ENCODE assay signal across 22 cellular contexts in the genomic region with DNA sequence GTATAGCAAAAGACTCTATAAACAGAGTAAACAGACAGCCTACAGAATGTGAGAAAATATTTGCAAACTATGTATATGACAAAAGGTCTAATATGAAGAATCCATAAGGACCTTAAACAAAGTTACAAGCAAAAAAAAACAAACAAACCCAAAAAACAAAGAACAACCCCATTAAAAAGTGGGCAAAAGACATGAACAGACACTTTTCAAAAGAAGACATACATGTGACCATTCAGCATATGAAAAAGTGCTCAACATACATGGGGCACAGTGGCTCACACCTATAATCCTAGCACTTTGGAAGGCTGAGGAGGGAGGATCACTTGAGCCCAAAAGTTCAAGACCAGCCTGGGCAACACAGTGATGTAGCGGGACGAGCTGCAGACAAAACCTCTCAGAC.
DNase-seq lines count a peak whose midpoint lies in the region; ATAC-seq and TF ChIP-seq lines count a peak whose summit lies in the region.
"Had no signal": no experiment of that assay in that cellular context is flagged by ENCODE, and none has a peak within 500 bp of the region (broad histone marks: within the 10 kb centered on the region; RNA-seq: fewer than 3 reads in every experiment).

No MANE protein-coding gene starts in this region.

- H2AFZ ChIP-seq in SU-DHL-6 (ENCODE audit: low read depth, low read length, severe bottlenecking): no peak overlapping the region
- H2AFZ ChIP-seq: GM23338 had no signal

- no peaks in the 10 kb centered on the region for H3K79me2 ChIP-seq in SU-DHL-6 (ENCODE audit: insufficient read depth, low read length)

- peak overlapping the region; percentile 46 for H3K9ac ChIP-seq in SU-DHL-6 (ENCODE audit: low read length)
- H3K9ac ChIP-seq: BLaER1, KMS-11 had no signal

- no peak for TF ChIP-seq CTCF in SU-DHL-6 (IDR thresholded peaks at IDR 0.05; ENCODE audit: insufficient read depth, low read length, poor library complexity, severe bottlenecking)

- no peaks in the 10 kb centered on the region for H3K36me3 Mint-ChIP-seq in stimulated activated memory B cell treated with anti-CD40 and anti-IgM and Interleukin-4, amounts not matched to agents 10 μg/mL and 1 μg/mL and 100 μg/mL, for 72 hours
- no peaks in the 10 kb centered on the region for H3K36me3 Mint-ChIP-seq in stimulated activated effector memory CD8-positive, alpha-beta T cell treated with anti-CD3 and anti-CD28 coated beads, Interleukin-12 subunit alpha, Interleukin-12 subunit beta, amount 100 ng/mL, for 72 hours
- H3K36me3 Mint-ChIP-seq: CD4-positive, CD25-positive, alpha-beta regulatory T cell had no signal

- H3K4me3 ChIP-seq in SU-DHL-6 (ENCODE audit: insufficient read depth, low read length, poor library complexity, severe bottlenecking): peak overlapping the region; percentile 23
- H3K4me3 ChIP-seq: BLaER1, GM23338 had no signal

- peak overlapping the region; percentile 59 for H3K4me2 ChIP-seq in SU-DHL-6 (ENCODE audit: low read depth, low read length, poor library complexity, severe bottlenecking)
- H3K4me2 ChIP-seq: BLaER1, GM23338, KMS-11 had no signal

- H3K27ac ChIP-seq in SU-DHL-6 (ENCODE audit: low read depth, low read length): peak overlapping the region; percentile 95
- H3K27ac ChIP-seq: BLaER1, KMS-11 had no signal

- no peaks in the 10 kb centered on the region; the same call in 1 of the 2 replicates for H3K9me3 ChIP-seq in SU-DHL-6 (ENCODE audit: insufficient read depth, low read length)

- H3K27ac Mint-ChIP-seq in stimulated activated memory B cell treated with anti-CD40 and anti-IgM and Interleukin-4, amounts not matched to agents 10 μg/mL and 1 μg/mL and 100 μg/mL, for 72 hours: peak overlapping the region; percentile 71
- no peak overlapping the region for H3K27ac Mint-ChIP-seq in stimulated activated effector memory CD8-positive, alpha-beta T cell treated with anti-CD3 and anti-CD28 coated beads, Interleukin-12 subunit alpha, Interleukin-12 subunit beta, amount 100 ng/mL, for 72 hours
- H3K27ac Mint-ChIP-seq: CD4-positive, CD25-positive, alpha-beta regulatory T cell; GM23338; H9 had no signal

- 0 out of 2 replicates have a peak, but pooled peaks cover 14% of the 10 kb centered on the region for H3F3A ChIP-seq in SU-DHL-6 (ENCODE audit: insufficient read depth)

- ATAC-seq in GM18502 (IDR thresholded peaks at IDR 0.05; ENCODE audit: poor library complexity, unreplicated experiment): peak; percentile 6
- peak; percentile 12 for ATAC-seq in HG02759 (IDR thresholded peaks at IDR 0.05; ENCODE audit: unreplicated experiment)
- no peak for ATAC-seq in stimulated activated memory B cell treated with anti-CD40 and anti-IgM and Interleukin-4, amounts not matched to agents 10 μg/mL and 1 μg/mL and 100 μg/mL, for 72 hours
- no peak for ATAC-seq in stimulated activated effector memory CD8-positive, alpha-beta T cell treated with anti-CD3 and anti-CD28 coated beads, Interleukin-12 subunit alpha, Interleukin-12 subunit beta, amount 100 ng/mL, for 72 hours
- ATAC-seq: GM23338 had no signal

- H4K20me1 ChIP-seq in SU-DHL-6 (ENCODE audit: low read depth, low read length): no peaks in the 10 kb centered on the region
- H4K20me1 ChIP-seq: BLaER1 had no signal

- H3K27me3 Mint-ChIP-seq in stimulated activated memory B cell treated with anti-CD40 and anti-IgM and Interleukin-4, amounts not matched to agents 10 μg/mL and 1 μg/mL and 100 μg/mL, for 72 hours: no peaks in the 10 kb centered on the region

- no peaks in the 10 kb centered on the region for H3K9me2 ChIP-seq in SU-DHL-6 (replicated peaks; ENCODE audit: insufficient read depth, low read length)

- no peaks in the 10 kb centered on the region for H3K27me3 ChIP-seq in SU-DHL-6 (ENCODE audit: low read length)
- H3K27me3 ChIP-seq: BLaER1 had no signal

- H3K36me3 ChIP-seq in SU-DHL-6 (ENCODE audit: low read length): no peaks in the 10 kb centered on the region
- H3K36me3 ChIP-seq: BLaER1 had no signal

- no peak overlapping the region for H3K4me3 Mint-ChIP-seq in stimulated activated memory B cell treated with anti-CD40 and anti-IgM and Interleukin-4, amounts not matched to agents 10 μg/mL and 1 μg/mL and 100 μg/mL, for 72 hours
- H3K4me3 Mint-ChIP-seq in stimulated activated effector memory CD8-positive, alpha-beta T cell treated with anti-CD3 and anti-CD28 coated beads, Interleukin-12 subunit alpha, Interleukin-12 subunit beta, amount 100 ng/mL, for 72 hours: no peak overlapping the region
- H3K4me3 Mint-ChIP-seq: CD4-positive, CD25-positive, alpha-beta regulatory T cell; GM23338; H9 had no signal

- DNase-seq in EL: no peak
- DNase-seq in stimulated activated effector memory CD8-positive, alpha-beta T cell treated with anti-CD3 and anti-CD28 coated beads, Interleukin-12 subunit alpha, Interleukin-12 subunit beta, amount 100 ng/mL, for 72 hours (ENCODE audit: low spot score in 2 of 2): no peak
- DNase-seq in cerebellar cortex (ENCODE audit: low spot score): no peak
- DNase-seq: 8988T; CD4-positive, CD25-positive, alpha-beta regulatory T cell; H9; IMR-90; NCI-H1092; NCI-H1436; NCI-H187; NCI-H446; NCI-H524 treated with DMSO at 0.1 percent for 48 hours; NCI-H774; NK-92 treated with Interleukin-12 subunit alpha and Interleukin-12 subunit beta, amount 100 ng/mL, for 24 hours; Right ventricle myocardium superior had no signal

- no peaks in the 10 kb centered on the region for H3K9me3 Mint-ChIP-seq in stimulated activated memory B cell treated with anti-CD40 and anti-IgM and Interleukin-4, amounts not matched to agents 10 μg/mL and 1 μg/mL and 100 μg/mL, for 72 hours
- no peaks in the 10 kb centered on the region for H3K9me3 Mint-ChIP-seq in stimulated activated effector memory CD8-positive, alpha-beta T cell treated with anti-CD3 and anti-CD28 coated beads, Interleukin-12 subunit alpha, Interleukin-12 subunit beta, amount 100 ng/mL, for 72 hours

- H3K4me1 Mint-ChIP-seq in stimulated activated memory B cell treated with anti-CD40 and anti-IgM and Interleukin-4, amounts not matched to agents 10 μg/mL and 1 μg/mL and 100 μg/mL, for 72 hours: peaks cover 19% of the 10 kb centered on the region
- H3K4me1 Mint-ChIP-seq in stimulated activated effector memory CD8-positive, alpha-beta T cell treated with anti-CD3 and anti-CD28 coated beads, Interleukin-12 subunit alpha, Interleukin-12 subunit beta, amount 100 ng/mL, for 72 hours: no peaks in the 10 kb centered on the region
- H3K4me1 Mint-ChIP-seq: CD4-positive, CD25-positive, alpha-beta regulatory T cell had no signal

Comparison
In these comparisons a context has a peak if more than half of its experiments do, and no peak if none do; other contexts are left out.
1. ATAC-seq: peak in GM18502 (single experiment) and HG02759 (single experiment); none in stimulated activated memory B cell treated with anti-CD40 and anti-IgM and Interleukin-4, amounts not matched to agents 10 μg/mL and 1 μg/mL and 100 μg/mL, for 72 hours (single experiment) and stimulated activated effector memory CD8-positive, alpha-beta T cell treated with anti-CD3 and anti-CD28 coated beads, Interleukin-12 subunit alpha, Interleukin-12 subunit beta, amount 100 ng/mL, for 72 hours (single experiment).